Comparison of ENCODE assay signal across 8 cellular contexts in the genomic region with DNA sequence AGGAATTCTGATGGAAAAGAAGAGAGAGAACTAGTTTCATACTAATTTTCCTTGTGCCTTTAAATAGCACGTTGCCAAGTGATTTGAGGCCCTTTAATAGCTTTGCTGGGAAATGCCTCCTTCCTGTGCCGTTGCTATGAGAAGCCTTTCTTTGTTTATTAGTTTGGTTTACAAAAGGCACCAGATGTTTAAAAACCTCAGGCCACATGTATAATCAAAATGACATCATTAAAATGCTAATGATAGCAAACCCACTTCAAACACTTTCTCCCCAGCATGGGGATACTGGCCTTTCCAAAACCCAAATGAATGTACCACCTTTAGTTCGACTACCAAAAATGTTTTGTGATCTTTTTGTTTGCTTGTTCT. TPM values are rescaled to one million over a fixed set of nuclear protein-coding genes. Genes with fewer than 3 reads are reported as not detected.
DNase-seq lines count a peak whose midpoint lies in the region; FAIRE-seq and TF ChIP-seq lines count a peak whose summit lies in the region.

No MANE protein-coding gene starts in this region.

- H3K27me3 ChIP-seq in iPS-15b (ENCODE audit: control insufficient read depth, insufficient read depth, low read length) (peaks cover 5% of the 10 kb centered on the region), tibial artery (no peaks in the 10 kb centered on the region)

- H3K9ac ChIP-seq in iPS-15b (ENCODE audit: low read depth, low read length): no peak overlapping the region

- TF ChIP-seq CTCF in HFF-Myc (IDR thresholded peaks at IDR 0.05; ENCODE audit: low read depth, low read length, missing control alignments) (no peak), tibial artery (IDR thresholded peaks at IDR 0.05) (no peak), glutamatergic neuron (IDR thresholded peaks at IDR 0.05; ENCODE audit: partially characterized antibody, unreplicated experiment) (no peak)

- H3K4me1 Mint-ChIP-seq in activated naive CD8-positive, alpha-beta T cell treated with anti-CD3 and anti-CD28 coated beads for 36 hours: peaks cover 17% of the 10 kb centered on the region
- H3K4me1 Mint-ChIP-seq in glutamatergic neuron (ENCODE audit: low read depth, unreplicated experiment): no peaks in the 10 kb centered on the region

- H3K36me3 ChIP-seq in iPS-15b (ENCODE audit: control insufficient read depth, insufficient read depth, low read length): no peaks in the 10 kb centered on the region
- no peaks in the 10 kb centered on the region for H3K36me3 ChIP-seq in tibial artery

- no peaks in the 10 kb centered on the region for H3K9me3 Mint-ChIP-seq in activated naive CD8-positive, alpha-beta T cell treated with anti-CD3 and anti-CD28 coated beads for 36 hours
- H3K9me3 Mint-ChIP-seq in glutamatergic neuron (ENCODE audit: unreplicated experiment): no peaks in the 10 kb centered on the region

- peak overlapping the region; percentile 52 for H3K27ac Mint-ChIP-seq in activated naive CD8-positive, alpha-beta T cell treated with anti-CD3 and anti-CD28 coated beads for 36 hours
- H3K27ac Mint-ChIP-seq in glutamatergic neuron (ENCODE audit: unreplicated experiment): no peak overlapping the region

- H3K9me3 ChIP-seq in iPS-15b (ENCODE audit: control insufficient read depth, insufficient read depth, low read length) (no peaks in the 10 kb centered on the region), tibial artery (no peaks in the 10 kb centered on the region)

- TF ChIP-seq POLR2A in GM12891 (IDR thresholded peaks at IDR 0.05; ENCODE audit: low read depth, low read length): no peak

- H3K4me1 ChIP-seq in iPS-15b (ENCODE audit: control insufficient read depth, insufficient read depth, low read length) (peaks cover 21% of the 10 kb centered on the region), tibial artery (peaks cover 0 to 20% (median 6%) of the 10 kb centered on the region in 4 donors)

- intact Hi-C loops in tibial artery (cut with DNase I; ENCODE audit: low total_unique reads): no loop called here

- no peak overlapping the region for H3K4me3 ChIP-seq in HFF-Myc (replicated peaks; ENCODE audit: low read depth, low read length)
- peak overlapping the region; percentile 10 for H3K4me3 ChIP-seq in iPS-15b (ENCODE audit: low read depth, low read length)
- H3K4me3 ChIP-seq in tibial artery: no peak overlapping the region

- peaks cover 4% of the 10 kb centered on the region for H3K27me3 Mint-ChIP-seq in activated naive CD8-positive, alpha-beta T cell treated with anti-CD3 and anti-CD28 coated beads for 36 hours
- H3K27me3 Mint-ChIP-seq in glutamatergic neuron (ENCODE audit: unreplicated experiment): peaks cover 2% of the 10 kb centered on the region

- FAIRE-seq in GM12891 (lab: Jason Lieb, UNC): no peak

- DNase-seq in AG08396 (ENCODE audit: low spot score) (peak; percentile 79), HFF-Myc (ENCODE audit: extremely low read depth, low read depth) (peak; percentile 94), tibial artery (no peak), GM12891 (ENCODE audit: insufficient read length, low spot score) (no peak), glutamatergic neuron (no peak)
- DNase-seq in activated naive CD8-positive, alpha-beta T cell treated with anti-CD3 and anti-CD28 coated beads for 36 hours: no peak
- no peak for DNase-seq in stimulated activated CD4-positive, alpha-beta T cell treated with anti-CD3 and anti-CD28 coated beads, Interleukin-4, amount 100 ng/mL, for 24 hours

- H3K4me3 Mint-ChIP-seq in activated naive CD8-positive, alpha-beta T cell treated with anti-CD3 and anti-CD28 coated beads for 36 hours: no peak overlapping the region
- H3K4me3 Mint-ChIP-seq in glutamatergic neuron (ENCODE audit: unreplicated experiment): no peak overlapping the region

- H3K36me3 Mint-ChIP-seq in activated naive CD8-positive, alpha-beta T cell treated with anti-CD3 and anti-CD28 coated beads for 36 hours: no peaks in the 10 kb centered on the region
- H3K36me3 Mint-ChIP-seq in glutamatergic neuron (ENCODE audit: unreplicated experiment): no peaks in the 10 kb centered on the region

- peak overlapping the region; percentile 20 to 45 for H3K27ac ChIP-seq in tibial artery

TF ChIP-seq in GM12891, 5 proteins besides CTCF, POLR2A, EP300 and RAD21:
- TF ChIP-seq PAX5 (IDR thresholded peaks at IDR 0.05; ENCODE audit: insufficient read depth, low read length, severe bottlenecking): no peak
- TF ChIP-seq TAF1 (IDR thresholded peaks at IDR 0.05; ENCODE audit: low read depth, low read length): no peak
- TF ChIP-seq POU2F2 (IDR thresholded peaks at IDR 0.05; ENCODE audit: low read depth, low read length): no peak
- no peak for TF ChIP-seq SPI1 (IDR thresholded peaks at IDR 0.05; ENCODE audit: low read depth, low read length)
- no peak for TF ChIP-seq POLR2AphosphoS5 (IDR thresholded peaks at IDR 0.05; ENCODE audit: low read depth, low read length)

RNA-seq across cellular contexts. Expression of a gene that starts 50.0 kb away (rescaled TPM):
- total RNA-seq in activated naive CD8-positive, alpha-beta T cell treated with anti-CD3 and anti-CD28 coated beads for 36 hours: 10 to 100 TPM; 18.3 to 21.2 TPM
- polyA plus RNA-seq in GM12891 (2012; ENCODE audit: low read depth, missing spikeins): 4.6 TPM
- 33.2 TPM for total RNA-seq in glutamatergic neuron (ENCODE audit: unreplicated experiment)

Comparison
In these comparisons a context has a peak if more than half of its experiments do, and no peak if none do; other contexts are left out.
1. DNase-seq: peak in AG08396 (single experiment) and HFF-Myc (single experiment); none in activated naive CD8-positive, alpha-beta T cell treated with anti-CD3 and anti-CD28 coated beads for 36 hours (single experiment), tibial artery (0 of 2), GM12891 (single experiment), stimulated activated CD4-positive, alpha-beta T cell treated with anti-CD3 and anti-CD28 coated beads, Interleukin-4, amount 100 ng/mL, for 24 hours (single experiment) and glutamatergic neuron (single experiment).